1 cellular context compared by ENCODE assay signal in genomic region chr1:149633632-149634261, GRCh38.
A peak's percentile ranks its signal among the peaks of the same experiment; 100 is the strongest.
TF ChIP-seq lines count a peak whose summit lies in the region.

No MANE protein-coding gene starts in this region.

TF ChIP-seq in K562, 482 proteins besides CTCF, POLR2A, EP300 and RAD21 (continued from another document):
- peak; percentile 83 for TF ChIP-seq ARID1B (IDR thresholded peaks at IDR 0.05)
- TF ChIP-seq CBFA2T3 (IDR thresholded peaks at IDR 0.05), result peak; percentile 55
- TF ChIP-seq NCOR1 (IDR thresholded peaks at IDR 0.05), result peak; percentile 30
- TF ChIP-seq SMARCE1 (IDR thresholded peaks at IDR 0.05), result peak; percentile 22; the same call in 1 of the 2 replicates
- TF ChIP-seq TAL1 (IDR thresholded peaks at IDR 0.05), result peak; percentile 61
- TF ChIP-seq LEF1 (IDR thresholded peaks at IDR 0.05), result 0 out of 2 replicates have a peak, but pooled peaks have one; percentile 31
- TF ChIP-seq MEIS2 (IDR thresholded peaks at IDR 0.05; ENCODE audit: partially characterized antibody), result peak; percentile 55
- peak; percentile 72 for TF ChIP-seq DPF2 (IDR thresholded peaks at IDR 0.05)
- peak; percentile 47; the same call in 1 of the 2 replicates for TF ChIP-seq CEBPB (tag; IDR thresholded peaks at IDR 0.05)
- TF ChIP-seq TCF3 (CRISPR knock-in tag; IDR thresholded peaks at IDR 0.05), result peak; percentile 55
- peak; percentile 46; the same call in 1 of the 2 replicates for TF ChIP-seq SMARCA4 (IDR thresholded peaks at IDR 0.05)
- 0 out of 2 replicates have a peak, but pooled peaks have one; percentile 39 for TF ChIP-seq CBFA2T2 (conservative IDR thresholded peaks at IDR 0.05)
